In genomic region chr6:47234258-47234933, GRCh38 we compare ENCODE assay signal across 20 cellular contexts.
"Had no signal": no experiment of that assay in that cellular context is flagged by ENCODE, and none has a peak within 500 bp of the region (broad histone marks: within the 10 kb centered on the region; RNA-seq: fewer than 3 reads in every experiment).

No MANE protein-coding gene starts in this region.

- H3K27ac ChIP-seq: ovary, psoas muscle, suprapubic skin, uterus had no signal

- H3K9me3 Mint-ChIP-seq: activated CD4-positive, alpha-beta T cell treated with anti-CD3 and anti-CD28 coated beads, Interleukin-2, amount 10 ng/mL, durations not matched to agents 24 days and 14 days; activated CD8-positive, alpha-beta T cell treated with anti-CD3 and anti-CD28 coated beads for 36 hours; activated naive CD8-positive, alpha-beta T cell treated with anti-CD3 and anti-CD28 coated beads for 36 hours; activated T-helper 17 cell treated with anti-CD3 and anti-CD28 coated beads, Interleukin-2, amount 50 U/mL, for 72 hours; T-cell had no signal

- H3K9me3 ChIP-seq: mucosa of descending colon, ovary, psoas muscle, suprapubic skin, uterus had no signal

- DNase-seq: activated CD4-positive, alpha-beta T cell treated with anti-CD3 and anti-CD28 coated beads, Interleukin-2, amount 10 ng/mL, durations not matched to agents 24 days and 14 days; activated CD8-positive, alpha-beta T cell treated with anti-CD3 and anti-CD28 coated beads for 36 hours; activated naive CD4-positive, alpha-beta T cell; activated naive CD8-positive, alpha-beta T cell treated with anti-CD3 and anti-CD28 coated beads for 36 hours; activated T-cell treated with anti-CD3 and anti-CD28 coated beads, Interleukin-2, amount 50 U/mL, for 1 hour; amniotic stem cell; caudate nucleus; kidney glomerular epithelial cell; left ventricle myocardium superior; mucosa of descending colon; naive thymus-derived CD4-positive, alpha-beta T cell; ovary; psoas muscle; right cardiac atrium; stimulated activated naive CD8-positive, alpha-beta T cell treated with anti-CD3 and anti-CD28 coated beads, Interleukin-15, Interleukin-2, amounts not matched to agents 100 U/mL and 50 U/mL, for 24 hours; T-cell; T1000; uterus had no signal

- H3K27me3 ChIP-seq: ovary, suprapubic skin, uterus had no signal

- H3K4me1 Mint-ChIP-seq: activated CD4-positive, alpha-beta T cell treated with anti-CD3 and anti-CD28 coated beads, Interleukin-2, amount 10 ng/mL, durations not matched to agents 24 days and 14 days; activated naive CD8-positive, alpha-beta T cell treated with anti-CD3 and anti-CD28 coated beads for 36 hours; activated T-helper 17 cell treated with anti-CD3 and anti-CD28 coated beads, Interleukin-2, amount 50 U/mL, for 72 hours; T-cell had no signal

- H3K4me1 ChIP-seq: psoas muscle, uterus had no signal

- H3K4me3 Mint-ChIP-seq: activated CD4-positive, alpha-beta T cell treated with anti-CD3 and anti-CD28 coated beads, Interleukin-2, amount 10 ng/mL, durations not matched to agents 24 days and 14 days; activated CD8-positive, alpha-beta T cell treated with anti-CD3 and anti-CD28 coated beads for 36 hours; activated naive CD8-positive, alpha-beta T cell treated with anti-CD3 and anti-CD28 coated beads for 36 hours; activated T-helper 17 cell treated with anti-CD3 and anti-CD28 coated beads, Interleukin-2, amount 50 U/mL, for 72 hours; naive thymus-derived CD4-positive, alpha-beta T cell; T-cell had no signal

- H3K27me3 Mint-ChIP-seq: activated CD4-positive, alpha-beta T cell treated with anti-CD3 and anti-CD28 coated beads, Interleukin-2, amount 10 ng/mL, durations not matched to agents 24 days and 14 days; activated CD8-positive, alpha-beta T cell treated with anti-CD3 and anti-CD28 coated beads for 36 hours; activated naive CD8-positive, alpha-beta T cell treated with anti-CD3 and anti-CD28 coated beads for 36 hours; T-cell had no signal

- ATAC-seq: activated CD8-positive, alpha-beta T cell treated with anti-CD3 and anti-CD28 coated beads for 36 hours; activated T-helper 17 cell treated with anti-CD3 and anti-CD28 coated beads, Interleukin-2, amount 50 U/mL, for 72 hours; mucosa of descending colon; naive thymus-derived CD4-positive, alpha-beta T cell; psoas muscle; right cardiac atrium; stimulated activated naive CD8-positive, alpha-beta T cell treated with anti-CD3 and anti-CD28 coated beads, Interleukin-15, Interleukin-2, amounts not matched to agents 100 U/mL and 50 U/mL, for 24 hours; T-cell had no signal

- H3K27ac Mint-ChIP-seq: activated CD4-positive, alpha-beta T cell treated with anti-CD3 and anti-CD28 coated beads, Interleukin-2, amount 10 ng/mL, durations not matched to agents 24 days and 14 days; activated CD8-positive, alpha-beta T cell treated with anti-CD3 and anti-CD28 coated beads for 36 hours; activated naive CD8-positive, alpha-beta T cell treated with anti-CD3 and anti-CD28 coated beads for 36 hours; activated T-helper 17 cell treated with anti-CD3 and anti-CD28 coated beads, Interleukin-2, amount 50 U/mL, for 72 hours; naive thymus-derived CD4-positive, alpha-beta T cell; T-cell had no signal

- H3K36me3 Mint-ChIP-seq: activated naive CD8-positive, alpha-beta T cell treated with anti-CD3 and anti-CD28 coated beads for 36 hours; naive thymus-derived CD4-positive, alpha-beta T cell; T-cell had no signal

- H3K4me3 ChIP-seq: mucosa of descending colon, ovary, psoas muscle, suprapubic skin, uterus had no signal

- H3K36me3 ChIP-seq: ovary, suprapubic skin, uterus had no signal
